Comparison of ENCODE assay signal across 17 cellular contexts in genomic region chr4:40990899-40991265, GRCh38.
DNase-seq lines count a peak whose midpoint lies in the region; ATAC-seq, FAIRE-seq and TF ChIP-seq lines count a peak whose summit lies in the region.
"Had no signal": no experiment of that assay in that cellular context is flagged by ENCODE, and none has a peak within 500 bp of the region (broad histone marks: within the 10 kb centered on the region; RNA-seq: fewer than 3 reads in every experiment).

No MANE protein-coding gene starts in this region.

- H3K27me3 ChIP-seq in right lobe of liver (no peaks in the 10 kb centered on the region), HepG2 (ENCODE audit: control insufficient read depth in 1 of 2, insufficient read depth in 2 of 2, low read length in 2 of 2) (no peaks in the 10 kb centered on the region), PC-9 (ENCODE audit: insufficient read depth, low read depth) (no peaks in the 10 kb centered on the region), fibroblast of lung (ENCODE audit: control insufficient read depth, insufficient read depth, low read length) (no peaks in the 10 kb centered on the region), body of pancreas (no peaks in the 10 kb centered on the region)
- H3K27me3 ChIP-seq: dorsolateral prefrontal cortex had no signal

- WGBS in right lobe of liver (ENCODE audit: insufficient coverage, low coverage, low lambda C conversion rate, missing lambda C conversion rate): 62% methylated on average over 3 of the region's 3 CpGs
- 97% methylated on average over 3 of the region's 3 CpGs for WGBS in HepG2 (ENCODE audit: low lambda C conversion rate)
- WGBS in body of pancreas, 2 donors: 88 to 96% methylated on average over 3 of the region's 3 CpGs

- H3K9me2 ChIP-seq in PC-9 (ENCODE audit: insufficient read depth): no peaks in the 10 kb centered on the region

- POLR2A ChIA-PET in HepG2 (lab: Yijun Ruan, JAX) (no interaction called here), PC-9 (lab: Charles Lee; ENCODE audit: unreplicated experiment) (interaction anchor here (0.5 to 1.6 kb wide), 2 partner anchors 214 to 420 kb away, joined by 4 to 20 read pairs; no protein-coding TSS in a partner anchor)

- no peaks in the 10 kb centered on the region for H4K20me1 ChIP-seq in HepG2 (ENCODE audit: insufficient read depth, low read length)
- no peaks in the 10 kb centered on the region for H4K20me1 ChIP-seq in PC-9 (ENCODE audit: insufficient read depth)
- no peaks in the 10 kb centered on the region for H4K20me1 ChIP-seq in fibroblast of lung (ENCODE audit: control insufficient read depth, extremely low read depth, insufficient read depth, low read length)

- no peaks in the 10 kb centered on the region for H3K79me2 ChIP-seq in HepG2 (ENCODE audit: insufficient read depth, low read length)
- H3K79me2 ChIP-seq in PC-9 (ENCODE audit: low read depth): no peaks in the 10 kb centered on the region
- H3K79me2 ChIP-seq in fibroblast of lung (ENCODE audit: control insufficient read depth, insufficient read depth, low read length): no peaks in the 10 kb centered on the region

- H2AFZ ChIP-seq in HepG2 (ENCODE audit: low read length): no peak overlapping the region
- H2AFZ ChIP-seq in PC-9: no peak overlapping the region; the same call in 1 of the 2 replicates
- H2AFZ ChIP-seq in fibroblast of lung (ENCODE audit: low read length): no peak overlapping the region

- no peak for TF ChIP-seq CTCF in right lobe of liver (IDR thresholded peaks at IDR 0.05)
- TF ChIP-seq CTCF in HepG2 (CRISPR knock-in tag; IDR thresholded peaks at IDR 0.05): no peak
- TF ChIP-seq CTCF in PC-9 (conservative IDR thresholded peaks at IDR 0.05): no peak
- no peak for TF ChIP-seq CTCF in fibroblast of lung (conservative IDR thresholded peaks at IDR 0.05 in 1 of 2, IDR thresholded peaks at IDR 0.05 in 1 of 2; ENCODE audit: low read depth in 1 of 2, low read length in 2 of 2)
- TF ChIP-seq CTCF in body of pancreas (IDR thresholded peaks at IDR 0.05): no peak

- in situ Hi-C loops in HepG2 (cut with HindIII; ENCODE audit: extremely low pct_ligation_motif_present, low pct_unique_long_range_greater_than_20kb): no loop called here
- in situ Hi-C loops in KBM-7 (cut with MboI; ENCODE audit: low pct_unique_long_range_greater_than_20kb, low sequenced_read_pairs): loop anchor here (25.0 kb wide), 1 partner anchor 221 kb away; the partner anchor contains the start of gene APBB2

- H3K4me2 ChIP-seq in HepG2 (ENCODE audit: low read depth, low read length) (no peak overlapping the region), PC-9 (peak overlapping the region; percentile 48), fibroblast of lung (ENCODE audit: extremely low read depth, insufficient read depth, low read length) (peak overlapping the region; percentile 39)

- H3K27ac Mint-ChIP-seq in activated naive CD4-positive, alpha-beta T cell treated with anti-CD3 and anti-CD28 coated beads, Interleukin-2, amount 50 U/mL, for 72 hours: no peak overlapping the region
- H3K27ac Mint-ChIP-seq: T-cell had no signal

- no peak for FAIRE-seq in HepG2 (lab: Jason Lieb, UNC)

- no peak for TF ChIP-seq RAD21 in HepG2 (CRISPR knock-in tag; IDR thresholded peaks at IDR 0.05)

- TF ChIP-seq POLR2A in right lobe of liver (IDR thresholded peaks at IDR 0.05) (no peak), HepG2 (IDR thresholded peaks at IDR 0.05; ENCODE audit: insufficient read depth in 1 of 2, low read depth in 2 of 2, low read length in 2 of 2) (no peak), body of pancreas (IDR thresholded peaks at IDR 0.05) (no peak)

- ATAC-seq in right lobe of liver: peak in 3 of 4 donors; percentile 31 to 81 (median 57)
- no peak for ATAC-seq in HepG2
- no peak for ATAC-seq in sciatic nerve
- no peak for ATAC-seq in activated naive CD4-positive, alpha-beta T cell treated with anti-CD3 and anti-CD28 coated beads, Interleukin-2, amount 50 U/mL, for 72 hours
- ATAC-seq in body of pancreas: no peak
- ATAC-seq: left ventricle myocardium superior, T-cell, WTC11 had no signal

- DNase-seq in right lobe of liver (peak in 1 of 3 donors; percentile 49), HepG2 (ENCODE audit: low spot score) (no peak), PC-9 (no peak), fibroblast of lung (ENCODE audit: low read depth in 2 of 2) (no peak), sciatic nerve (ENCODE audit: low spot score) (no peak), body of pancreas (no peak), KBM-7 (no peak)
- DNase-seq in activated naive CD4-positive, alpha-beta T cell treated with anti-CD3 and anti-CD28 coated beads, Interleukin-2, amount 50 U/mL, for 72 hours (ENCODE audit: low spot score in 2 of 2): no peak
- DNase-seq: activated CD8-positive, alpha-beta memory T cell treated with anti-CD3 and anti-CD28 coated beads for 24 hours; activated gamma-delta T cell; Caco-2; dorsolateral prefrontal cortex; left ventricle myocardium superior; T-cell had no signal

- CTCF ChIA-PET in HepG2 (lab: Yijun Ruan, JAX; ENCODE audit: low intra/inter-chr PET ratio, low total read pairs) (no interaction called here), PC-9 (lab: Charles Lee) (interaction anchor here (0.6 to 1.9 kb wide), 3 partner anchors 15 to 226 kb away, joined by 3 to 14 read pairs (median 4); partner anchors contain the start of gene APBB2)

- intact Hi-C loops in right lobe of liver (cut with DNase I) (no loop called here), HepG2 (cut with micrococcal nuclease; ENCODE audit: unreplicated experiment) (no loop called here), PC-9 (cut with micrococcal nuclease; ENCODE audit: unreplicated experiment) (no loop called here), sciatic nerve (cut with DNase I) (no loop called here), body of pancreas (cut with DNase I) (no loop called here)

- peaks cover 13% of the 10 kb centered on the region for H3F3A ChIP-seq in PC-9 (ENCODE audit: insufficient read depth, low read depth)

- H3K9me3 ChIP-seq in right lobe of liver (no peaks in the 10 kb centered on the region), HepG2 (ENCODE audit: low read length) (no peaks in the 10 kb centered on the region), PC-9 (ENCODE audit: insufficient read depth, low read depth) (no peaks in the 10 kb centered on the region), fibroblast of lung (ENCODE audit: control insufficient read depth, insufficient read depth, low read depth, low read length) (no peaks in the 10 kb centered on the region), body of pancreas (no peaks in the 10 kb centered on the region)
- H3K9me3 ChIP-seq: Caco-2, HAP-1, prostate gland had no signal

- H3K4me1 ChIP-seq in right lobe of liver (peaks cover 0 to 27% (median 4%) of the 10 kb centered on the region in 4 donors), HepG2 (ENCODE audit: insufficient read depth, low read length) (peaks cover 26% of the 10 kb centered on the region), PC-9 (replicated peaks; ENCODE audit: insufficient read depth) (peaks cover 39% of the 10 kb centered on the region), fibroblast of lung (ENCODE audit: control insufficient read depth, extremely low read depth, insufficient read depth, low read length) (peaks cover 22% of the 10 kb centered on the region), body of pancreas (peaks cover 8% of the 10 kb centered on the region)
- H3K4me1 ChIP-seq: Caco-2, HAP-1, prostate gland had no signal

- H3K27ac ChIP-seq in right lobe of liver (no peak overlapping the region), HepG2 (ENCODE audit: extremely low read length, insufficient read depth, low read length) (no peak overlapping the region), PC-9 (peak overlapping the region; percentile 92), fibroblast of lung (ENCODE audit: insufficient read depth, low read length) (peak overlapping the region; percentile 85), body of pancreas (no peak overlapping the region)
- H3K27ac ChIP-seq: prostate gland had no signal

- H3K9me3 Mint-ChIP-seq in activated naive CD4-positive, alpha-beta T cell treated with anti-CD3 and anti-CD28 coated beads, Interleukin-2, amount 50 U/mL, for 72 hours: no peaks in the 10 kb centered on the region
- H3K9me3 Mint-ChIP-seq: T-cell, WTC11 had no signal

- H3K4me3 ChIP-seq in right lobe of liver: no peak overlapping the region
- H3K4me3 ChIP-seq in HepG2 (replicated peaks in 1 of 3; ENCODE audit: insufficient read depth in 1 of 3, low read depth in 2 of 3, low read length in 3 of 3): no peak overlapping the region
- no peak overlapping the region for H3K4me3 ChIP-seq in PC-9
- no peak overlapping the region for H3K4me3 ChIP-seq in fibroblast of lung (replicated peaks in 1 of 4; ENCODE audit: control extremely low read depth in 1 of 4, insufficient read depth in 1 of 4, low read depth in 3 of 4, low read length in 4 of 4)
- H3K4me3 ChIP-seq in body of pancreas: no peak overlapping the region
- H3K4me3 ChIP-seq: dorsolateral prefrontal cortex, HAP-1, prostate gland had no signal

- H3K36me3 ChIP-seq in right lobe of liver (no peaks in the 10 kb centered on the region), HepG2 (replicated peaks in 1 of 2; ENCODE audit: control insufficient read depth in 1 of 2, insufficient read depth in 2 of 2, low read length in 2 of 2) (no peaks in the 10 kb centered on the region), PC-9 (ENCODE audit: low read depth) (no peaks in the 10 kb centered on the region), fibroblast of lung (ENCODE audit: control insufficient read depth, insufficient read depth, low read length) (no peaks in the 10 kb centered on the region), body of pancreas (replicated peaks in 1 of 2; ENCODE audit: insufficient read depth in 1 of 2, low read depth in 2 of 2) (no peaks in the 10 kb centered on the region)
- H3K36me3 ChIP-seq: HAP-1, prostate gland had no signal

- H3K9ac ChIP-seq in HepG2 (ENCODE audit: insufficient read depth, low read depth, low read length): no peak overlapping the region
- no peak overlapping the region for H3K9ac ChIP-seq in fibroblast of lung (ENCODE audit: insufficient read depth, low read length)

- BruUV-seq in HepG2 (replicated peaks; lab: Mats Ljungman, UMichigan): no TSS peak
- BruUV-seq in PC-9 (replicated peaks; lab: Mats Ljungman, UMichigan): TSS peak; percentile 87

- H3K36me3 Mint-ChIP-seq in activated naive CD4-positive, alpha-beta T cell treated with anti-CD3 and anti-CD28 coated beads, Interleukin-2, amount 50 U/mL, for 72 hours: no peaks in the 10 kb centered on the region
- H3K36me3 Mint-ChIP-seq: T-cell, WTC11 had no signal

- TF ChIP-seq EP300 in HepG2 (IDR thresholded peaks at IDR 0.05; ENCODE audit: low read depth in 2 of 2, low read length in 2 of 2) (no peak), HepG2 (CRISPR knock-in tag; IDR thresholded peaks at IDR 0.05; ENCODE audit: borderline replicate concordance) (no peak)

TF ChIP-seq in HepG2, 621 proteins besides CTCF, POLR2A, EP300 and RAD21 (continues in another document):
- TF ChIP-seq ZNF446 (CRISPR knock-in tag; IDR thresholded peaks at IDR 0.05) (no peak), MAFG (CRISPR knock-in tag; IDR thresholded peaks at IDR 0.05) (no peak), ZNF253 (CRISPR knock-in tag; IDR thresholded peaks at IDR 0.05; ENCODE audit: borderline replicate concordance) (no peak), MED1 (CRISPR knock-in tag; IDR thresholded peaks at IDR 0.05) (no peak), CREB1 (IDR thresholded peaks at IDR 0.05) (no peak), CREB1 (CRISPR knock-in tag; IDR thresholded peaks at IDR 0.05) (no peak), YEATS4 (CRISPR knock-in tag; IDR thresholded peaks at IDR 0.05; ENCODE audit: borderline replicate concordance) (no peak)

Comparison
In these comparisons a context has a peak if more than half of its experiments do, and no peak if none do; other contexts are left out.
1. ATAC-seq: peak in right lobe of liver (3 of 4); none in HepG2 (single experiment), sciatic nerve (single experiment), activated naive CD4-positive, alpha-beta T cell treated with anti-CD3 and anti-CD28 coated beads, Interleukin-2, amount 50 U/mL, for 72 hours (0 of 2) and body of pancreas (single experiment).
2. H3K27ac ChIP-seq: peak in PC-9 (single experiment) and fibroblast of lung (single experiment); none in right lobe of liver (0 of 3), HepG2 (single experiment) and body of pancreas (0 of 4).